ENCODE assay signal across 8 cellular contexts in the genomic region with DNA sequence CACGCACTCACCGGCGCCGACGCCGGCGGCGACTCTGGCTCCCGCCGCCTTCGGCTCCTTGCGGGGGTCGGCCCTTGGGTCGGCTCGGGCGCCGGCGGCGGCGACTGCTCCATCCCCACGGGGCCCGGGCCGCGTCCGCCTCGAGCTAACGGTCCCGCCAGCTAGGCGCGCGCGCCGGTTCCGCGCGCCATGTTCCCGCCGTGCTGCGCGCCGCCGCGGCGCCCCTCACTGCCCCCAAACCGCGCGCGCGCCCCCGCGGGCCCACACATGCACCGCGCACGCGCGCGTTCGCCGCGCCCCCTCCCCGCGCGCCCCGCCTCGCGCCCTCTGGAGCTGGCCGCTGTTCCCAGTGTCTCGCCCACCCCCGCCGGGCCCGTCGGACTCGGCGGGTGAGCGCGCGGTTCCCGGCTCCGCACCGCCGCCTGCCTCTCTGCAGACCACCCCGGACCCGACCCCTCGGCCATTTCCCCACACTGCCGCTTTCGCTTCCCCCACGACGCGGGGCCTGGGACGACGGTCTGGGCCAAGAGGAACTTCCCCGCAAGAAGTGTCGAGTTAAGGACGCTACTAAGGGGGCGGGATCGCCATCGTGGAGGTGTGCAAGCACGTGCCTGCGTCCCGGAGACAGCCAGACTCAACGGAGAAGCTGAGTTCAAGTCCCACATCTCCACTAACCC. TPM values are rescaled to one million over a fixed set of nuclear protein-coding genes. Genes with fewer than 3 reads are reported as not detected.
DNase-seq lines count a peak whose midpoint lies in the region; TF ChIP-seq lines count a peak whose summit lies in the region.
"Not testable (repeated sequence)": the region's sequence is repeated elsewhere in the genome, so short reads cannot be mapped to it uniquely, and the experiment has no call there.

A gene (minus strand): TSS at position 230 of the 677 bp plus-strand sequence. CDS start 117 bp downstream, at position 113.

- not testable (repeated sequence) for TF ChIP-seq CTCF in Caco-2 (IDR thresholded peaks at IDR 0.05; ENCODE audit: insufficient read depth in 1 of 2, low read depth in 1 of 2, low read length in 1 of 2, severe bottlenecking in 1 of 2, unreplicated experiment in 1 of 2); neural cell (IDR thresholded peaks at IDR 0.05; ENCODE audit: poor library complexity, severe bottlenecking)

- not testable (repeated sequence) for H3K4me1 Mint-ChIP-seq in Caco-2 (ENCODE audit: low read depth, unreplicated experiment)
- peaks cover 18% of the 10 kb centered on the region for H3K4me1 Mint-ChIP-seq in dendritic cell treated with granulocyte-macrophage colony-stimulating factor and Interleukin-4, amounts not matched to agents 40 ng/mL and 50 ng/mL, for 4 days (ENCODE audit: low read depth)

- H4K20me1 ChIP-seq in neural cell (ENCODE audit: insufficient read depth), result not testable (repeated sequence)

- DNase-seq in Caco-2 (peak; percentile 60 to 83), HuH-7.5 (ENCODE audit: low spot score) (peak; percentile 56), NCI-H82 (lab: John Stamatoyannopoulos, UW) (peak; percentile 87), hypothalamus (lab: John Stamatoyannopoulos, UW) (peak in 49 of 51 donors; percentile 4 to 86 (median 63))
- peak; percentile 49 for DNase-seq in activated CD8-positive, alpha-beta memory T cell treated with anti-CD3 and anti-CD28 coated beads, Interleukin-2, amount 50 U/mL, for 4 hours

- H3K36me3 Mint-ChIP-seq in Caco-2 (ENCODE audit: insufficient read depth, unreplicated experiment); dendritic cell treated with granulocyte-macrophage colony-stimulating factor and Interleukin-4, amounts not matched to agents 40 ng/mL and 50 ng/mL, for 4 days (ENCODE audit: low read depth): not testable (repeated sequence)

- not testable (repeated sequence) for H3K9me2 ChIP-seq in neural cell (ENCODE audit: insufficient read depth, low read length)

- H3F3A ChIP-seq in neural cell (ENCODE audit: insufficient read depth, low read length, poor library complexity, severe bottlenecking), result not testable (repeated sequence)

- CTCF ChIA-PET in Caco-2 (lab: Charles Lee), result not testable (repeated sequence)

- H3K27me3 Mint-ChIP-seq in Caco-2 (ENCODE audit: insufficient read depth, unreplicated experiment), result not testable (repeated sequence)
- H3K27me3 Mint-ChIP-seq in dendritic cell treated with granulocyte-macrophage colony-stimulating factor and Interleukin-4, amounts not matched to agents 40 ng/mL and 50 ng/mL, for 4 days, result peaks cover 60% of the 10 kb centered on the region

- peaks cover 16% of the 10 kb centered on the region for H3K79me2 ChIP-seq in neural cell (replicated peaks; ENCODE audit: insufficient read depth, low read length)

- not testable (repeated sequence) for TF ChIP-seq RAD21 in neural cell (conservative IDR thresholded peaks at IDR 0.05)

- POLR2A ChIA-PET in Caco-2 (lab: Charles Lee), result not testable (repeated sequence)

- BruUV-seq in Caco-2 (replicated peaks; lab: Mats Ljungman, UMichigan), result not testable (repeated sequence)

- H3K9me3 ChIP-seq in Caco-2; neural cell (ENCODE audit: low read length); stomach smooth muscle (ENCODE audit: control insufficient read depth in 2 of 2, low read length in 2 of 2): not testable (repeated sequence)

- H2AFZ ChIP-seq in neural cell (ENCODE audit: low read depth, low read length), result peak within 1 kb of the TSS; percentile 73

- peak within 1 kb of the TSS; percentile 20 for H3K27ac ChIP-seq in neural cell (ENCODE audit: low read length)
- H3K27ac ChIP-seq in stomach smooth muscle (ENCODE audit: low read length), result not testable (repeated sequence)

- TF ChIP-seq EP300 in neural cell (conservative IDR thresholded peaks at IDR 0.05; ENCODE audit: poor library complexity, severe bottlenecking), result peak; percentile 48

- H3K9ac ChIP-seq in neural cell (ENCODE audit: low read length), result peak within 1 kb of the TSS; percentile 73
- peak within 1 kb of the TSS; percentile 74 to 82 for H3K9ac ChIP-seq in stomach smooth muscle (ENCODE audit: low read length in 2 of 2)

- not testable (repeated sequence) for H3K9me3 Mint-ChIP-seq in Caco-2 (ENCODE audit: unreplicated experiment); dendritic cell treated with granulocyte-macrophage colony-stimulating factor and Interleukin-4, amounts not matched to agents 40 ng/mL and 50 ng/mL, for 4 days

- intact Hi-C loops in Caco-2 (cut with micrococcal nuclease; ENCODE audit: unreplicated experiment); dendritic cell treated with granulocyte-macrophage colony-stimulating factor and Interleukin-4, amounts not matched to agents 40 ng/mL and 50 ng/mL, for 4 days (cut with micrococcal nuclease): not testable (repeated sequence)

- not testable (repeated sequence) for H3K27me3 ChIP-seq in Caco-2 (replicated peaks; ENCODE audit: control insufficient read depth, insufficient read depth, low read length); neural cell (ENCODE audit: insufficient read depth, low read depth, low read length); stomach smooth muscle (ENCODE audit: control insufficient read depth in 1 of 2, insufficient read depth in 2 of 2, low read length in 2 of 2)

- not testable (repeated sequence) for H3K36me3 ChIP-seq in Caco-2 (ENCODE audit: control insufficient read depth, insufficient read depth, low read length); neural cell (ENCODE audit: insufficient read depth, low read length); stomach smooth muscle (ENCODE audit: control insufficient read depth in 2 of 2, insufficient read depth in 2 of 2, low read length in 2 of 2)

- not testable (repeated sequence) for H3K4me2 ChIP-seq in neural cell (ENCODE audit: low read length)

- H3K27ac Mint-ChIP-seq in Caco-2 (ENCODE audit: unreplicated experiment), result peak within 1 kb of the TSS; percentile 81
- peak within 1 kb of the TSS; percentile 79 for H3K27ac Mint-ChIP-seq in dendritic cell treated with granulocyte-macrophage colony-stimulating factor and Interleukin-4, amounts not matched to agents 40 ng/mL and 50 ng/mL, for 4 days

- peak within 1 kb of the TSS; percentile 40 for H3K4me3 ChIP-seq in Caco-2 (ENCODE audit: low read depth, low read length)
- peak within 1 kb of the TSS; percentile 83 for H3K4me3 ChIP-seq in neural cell (ENCODE audit: low read length)
- H3K4me3 ChIP-seq in stomach smooth muscle (ENCODE audit: low read length in 2 of 2), result peak within 1 kb of the TSS; percentile 83 to 90

- H3K4me3 Mint-ChIP-seq in Caco-2 (ENCODE audit: unreplicated experiment), result peak within 1 kb of the TSS; percentile 83
- H3K4me3 Mint-ChIP-seq in dendritic cell treated with granulocyte-macrophage colony-stimulating factor and Interleukin-4, amounts not matched to agents 40 ng/mL and 50 ng/mL, for 4 days, result peak within 1 kb of the TSS; percentile 86

- H3K4me1 ChIP-seq in Caco-2; stomach smooth muscle (ENCODE audit: control insufficient read depth, insufficient read depth, low read length): not testable (repeated sequence)

TF ChIP-seq in neural cell, 6 proteins besides CTCF, POLR2A, EP300 and RAD21:
- TF ChIP-seq MXI1 (conservative IDR thresholded peaks at IDR 0.05; ENCODE audit: poor library complexity, severe bottlenecking) (peak; percentile 20), POLR2AphosphoS5 (IDR thresholded peaks at IDR 0.05) (peak; percentile 47)

RNA-seq across cellular contexts. Expression of the gene that starts here (rescaled TPM):
- 12.0 and 12.9 TPM in 2 replicates for total RNA-seq in Caco-2 (2022)
- 14.8 and 18.4 TPM in 2 replicates for polyA plus RNA-seq in neural cell
- 166 and 218 TPM in 2 replicates for polyA minus RNA-seq in neural cell
